In genomic region chr7:18570441-18570840, GRCh38 we compare ENCODE assay signal across 12 cellular contexts.
"Had no signal": no experiment of that assay in that cellular context is flagged by ENCODE, and none has a peak within 500 bp of the region (broad histone marks: within the 10 kb centered on the region; RNA-seq: fewer than 3 reads in every experiment).

No MANE protein-coding gene starts in this region.

- H3K27ac ChIP-seq: esophagus squamous epithelium, foreskin keratinocyte, heart left ventricle, prostate gland, right lobe of liver, transverse colon had no signal

- H3K4me3 ChIP-seq: esophagus squamous epithelium, heart left ventricle, prostate gland, right lobe of liver, transverse colon had no signal

- H3K27me3 ChIP-seq: ascending aorta, esophagus squamous epithelium, foreskin keratinocyte, heart left ventricle, right lobe of liver, transverse colon had no signal

- DNase-seq: activated CD4-positive, alpha-beta memory T cell treated with anti-CD3 and anti-CD28 coated beads for 36 hours; activated CD4-positive, CD25-positive, alpha-beta regulatory T cell treated with anti-CD3 and anti-CD28 coated beads, Interleukin-2, amount 50 U/mL, for 72 hours; activated T-cell treated with anti-CD3 and anti-CD28 coated beads, Interleukin-2, amount 50 U/mL, for 72 hours; esophagus squamous epithelium; heart left ventricle; natural killer cell; right lobe of liver; stimulated activated naive B cell treated with anti-CD40 and anti-IgM and Interleukin-4, amounts not matched to agents 10 μg/mL and 1 μg/mL and 100 μg/mL, for 72 hours; transverse colon had no signal

- H3K4me1 ChIP-seq: esophagus squamous epithelium, foreskin keratinocyte, prostate gland, right lobe of liver had no signal

- H3K36me3 ChIP-seq: esophagus squamous epithelium, heart left ventricle, prostate gland, right lobe of liver, transverse colon had no signal

- H3K9me3 ChIP-seq: ascending aorta, esophagus squamous epithelium, heart left ventricle, prostate gland, right lobe of liver, transverse colon had no signal
